ENCODE assay signal across 26 cellular contexts in genomic region chr15:35286721-35287120, GRCh38.
"Had no signal": no experiment of that assay in that cellular context is flagged by ENCODE, and none has a peak within 500 bp of the region (broad histone marks: within the 10 kb centered on the region; RNA-seq: fewer than 3 reads in every experiment).

No MANE protein-coding gene starts in this region.

- FAIRE-seq: endometrium had no signal

- H3K27ac Mint-ChIP-seq: dendritic cell treated with granulocyte-macrophage colony-stimulating factor and Interleukin-4, amounts not matched to agents 40 ng/mL and 50 ng/mL, for 4 days; effector memory CD8-positive, alpha-beta T cell; endodermal cell; immature natural killer cell had no signal

- H3K36me3 ChIP-seq: colonic mucosa, esophagus squamous epithelium, gastrocnemius medialis, heart right ventricle, left lung, lower lobe of right lung had no signal

- H3K27ac ChIP-seq: colonic mucosa, epithelial cell of prostate, esophagus squamous epithelium, gastrocnemius medialis, heart right ventricle, left lung, lower lobe of right lung had no signal

- H3K36me3 Mint-ChIP-seq: immature natural killer cell had no signal

- H3K4me3 ChIP-seq: colonic mucosa, esophagus squamous epithelium, gastrocnemius medialis, heart right ventricle, left lung, lower lobe of right lung had no signal

- H3K4me1 ChIP-seq: colonic mucosa, heart right ventricle, left lung, lower lobe of right lung had no signal

- H3K4me3 Mint-ChIP-seq: dendritic cell treated with granulocyte-macrophage colony-stimulating factor and Interleukin-4, amounts not matched to agents 40 ng/mL and 50 ng/mL, for 4 days; effector memory CD8-positive, alpha-beta T cell; endodermal cell; immature natural killer cell had no signal

- H3K9me3 ChIP-seq: colonic mucosa, esophagus squamous epithelium, gastrocnemius medialis, left lung, lower lobe of right lung had no signal

- ATAC-seq: effector memory CD8-positive, alpha-beta T cell; esophagus mucosa; gastrocnemius medialis; heart right ventricle; left cardiac atrium; left lung; left ventricle myocardium superior; lower lobe of right lung had no signal

- H3K27me3 Mint-ChIP-seq: dendritic cell treated with granulocyte-macrophage colony-stimulating factor and Interleukin-4, amounts not matched to agents 40 ng/mL and 50 ng/mL, for 4 days; effector memory CD8-positive, alpha-beta T cell had no signal

- H3K4me1 Mint-ChIP-seq: immature natural killer cell had no signal

- DNase-seq: colonic mucosa; cortex of kidney; effector CD8-positive, alpha-beta T cell; effector memory CD8-positive, alpha-beta T cell; endodermal cell; erythroblast; esophagus squamous epithelium; foreskin fibroblast; foreskin melanocyte; gastrocnemius medialis; glutamatergic neuron; head of caudate nucleus; heart right ventricle; hippocampal formation; immature natural killer cell; islet precursor cell; left cardiac atrium; left lung; left ventricle myocardium superior; lower lobe of right lung; mesenchymal stem cell; midbrain had no signal
